Comparison of ENCODE assay signal across 17 cellular contexts in the genomic region with DNA sequence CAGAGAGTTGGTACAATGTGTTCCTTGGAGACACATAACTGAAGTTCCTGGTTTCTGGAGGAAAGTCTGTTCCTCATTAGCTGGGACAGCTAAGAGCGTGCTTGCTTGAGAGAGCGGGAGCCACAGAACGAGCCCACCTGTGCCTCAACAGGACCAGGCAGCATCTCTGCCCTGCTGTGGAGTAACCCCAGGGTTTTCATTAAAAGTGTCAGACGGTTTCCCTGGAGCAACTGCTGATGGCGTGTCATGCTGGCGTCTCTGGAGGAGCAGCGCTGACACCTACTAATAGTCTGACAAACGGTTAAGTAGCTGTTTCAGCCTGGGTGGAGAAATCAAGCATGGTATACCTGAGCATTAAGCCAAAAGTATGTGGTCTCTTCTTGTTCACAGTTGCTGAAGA.
DNase-seq lines count a peak whose midpoint lies in the region; ATAC-seq lines count a peak whose summit lies in the region.
"Had no signal": no experiment of that assay in that cellular context is flagged by ENCODE, and none has a peak within 500 bp of the region (broad histone marks: within the 10 kb centered on the region; RNA-seq: fewer than 3 reads in every experiment).

No MANE protein-coding gene starts in this region.

- H3K9me3 ChIP-seq in mesenchymal stem cell (ENCODE audit: control insufficient read depth, low read length) = no peaks in the 10 kb centered on the region
- H3K9me3 ChIP-seq: Caco-2 had no signal

- no peak overlapping the region for H3K14ac ChIP-seq in mesenchymal stem cell (ENCODE audit: low read length in 2 of 2)

- H2BK15ac ChIP-seq in mesenchymal stem cell (ENCODE audit: low read depth, poor library complexity, severe bottlenecking) = no peak overlapping the region

- no peaks in the 10 kb centered on the region for H3K27me3 ChIP-seq in mesenchymal stem cell (ENCODE audit: control insufficient read depth in 1 of 2, insufficient read depth in 1 of 2, low read length in 2 of 2)

- H3K27me3 Mint-ChIP-seq in central memory CD8-positive, alpha-beta T cell = no peaks in the 10 kb centered on the region
- H3K27me3 Mint-ChIP-seq in natural killer cell treated with Interleukin-12 subunit alpha and Interleukin-12 subunit beta and Interleukin-15 and Interleukin-18, amount 100 ng/mL, for 72 hours = no peaks in the 10 kb centered on the region
- H3K27me3 Mint-ChIP-seq: CD4-positive, alpha-beta T cell had no signal

- H3K36me3 ChIP-seq in mesenchymal stem cell (ENCODE audit: control insufficient read depth in 1 of 2, insufficient read depth in 2 of 2, low read depth in 1 of 2, low read length in 2 of 2) = peaks cover 3 to 16% of the 10 kb centered on the region in 2 experiments

- no peak overlapping the region for H3K9ac ChIP-seq in mesenchymal stem cell (ENCODE audit: low read length)

- no peaks in the 10 kb centered on the region for H3K79me1 ChIP-seq in mesenchymal stem cell (replicated peaks; ENCODE audit: low read length, poor library complexity, severe bottlenecking)

- no peak overlapping the region for H3K27ac ChIP-seq in mesenchymal stem cell (ENCODE audit: low read length, poor library complexity, severe bottlenecking)
- H3K27ac ChIP-seq: C4-2B had no signal

- no peak overlapping the region for H3K18ac ChIP-seq in mesenchymal stem cell (ENCODE audit: low read depth in 1 of 2, low read length in 2 of 2)

- no peak overlapping the region for H2AFZ ChIP-seq in mesenchymal stem cell (ENCODE audit: low read depth, low read length)

- peaks cover 6% of the 10 kb centered on the region for H3K4me1 Mint-ChIP-seq in central memory CD8-positive, alpha-beta T cell
- peaks cover 47 to 60% of the 10 kb centered on the region in 2 donors for H3K4me1 Mint-ChIP-seq in natural killer cell treated with Interleukin-12 subunit alpha and Interleukin-12 subunit beta and Interleukin-15 and Interleukin-18, amount 100 ng/mL, for 72 hours (ENCODE audit: low read depth in 2 of 2)

- 90% methylated on average over 8 of the region's 8 CpGs for WGBS in mesenchymal stem cell

- intact Hi-C loops in head of caudate nucleus (cut with DNase I) = no loop called here

- peak overlapping the region; percentile 31 for H4K8ac ChIP-seq in mesenchymal stem cell (ENCODE audit: low read length)

- no peak overlapping the region for H3K23ac ChIP-seq in mesenchymal stem cell (ENCODE audit: low read length in 2 of 2)

- H3K9me3 Mint-ChIP-seq in central memory CD8-positive, alpha-beta T cell = no peaks in the 10 kb centered on the region
- H3K9me3 Mint-ChIP-seq in natural killer cell treated with Interleukin-12 subunit alpha and Interleukin-12 subunit beta and Interleukin-15 and Interleukin-18, amount 100 ng/mL, for 72 hours = no peaks in the 10 kb centered on the region
- H3K9me3 Mint-ChIP-seq: CD4-positive, alpha-beta T cell had no signal

- no peak overlapping the region for H3K4ac ChIP-seq in mesenchymal stem cell (ENCODE audit: low read depth in 1 of 2, low read length in 2 of 2)

- H2AK5ac ChIP-seq in mesenchymal stem cell (ENCODE audit: low read length, severe bottlenecking) = no peak overlapping the region

- H2BK5ac ChIP-seq in mesenchymal stem cell (ENCODE audit: low read depth, low read length, poor library complexity, severe bottlenecking) = no peak overlapping the region

- ATAC-seq in central memory CD8-positive, alpha-beta T cell (replicated peaks; ENCODE audit: extremely low read depth, poor library complexity, severe bottlenecking) = no peak
- ATAC-seq in natural killer cell treated with Interleukin-12 subunit alpha and Interleukin-12 subunit beta and Interleukin-15 and Interleukin-18, amount 100 ng/mL, for 72 hours = peak; percentile 17 to 43
- ATAC-seq: HCT116 had no signal

- no peak overlapping the region for H3K4me3 Mint-ChIP-seq in central memory CD8-positive, alpha-beta T cell
- no peak overlapping the region for H3K4me3 Mint-ChIP-seq in natural killer cell treated with Interleukin-12 subunit alpha and Interleukin-12 subunit beta and Interleukin-15 and Interleukin-18, amount 100 ng/mL, for 72 hours
- H3K4me3 Mint-ChIP-seq: CD4-positive, alpha-beta T cell; HFFc6 had no signal

- no peak overlapping the region for H2BK120ac ChIP-seq in mesenchymal stem cell (ENCODE audit: low read depth, low read length)

- no peak overlapping the region for H4K91ac ChIP-seq in mesenchymal stem cell (ENCODE audit: low read length)

- peak overlapping the region; percentile 16 for H3K27ac Mint-ChIP-seq in central memory CD8-positive, alpha-beta T cell (ENCODE audit: low read depth)
- H3K27ac Mint-ChIP-seq in natural killer cell treated with Interleukin-12 subunit alpha and Interleukin-12 subunit beta and Interleukin-15 and Interleukin-18, amount 100 ng/mL, for 72 hours = peak overlapping the region; percentile 27 to 50
- H3K27ac Mint-ChIP-seq: CD4-positive, alpha-beta T cell; HFFc6 had no signal

- no peak for DNase-seq in central memory CD8-positive, alpha-beta T cell (ENCODE audit: low spot score in 2 of 2)
- DNase-seq in mesenchymal stem cell (no peak), head of caudate nucleus (no peak), RKO (ENCODE audit: low spot score) (no peak), DMS153 (lab: John Stamatoyannopoulos, UW) (no peak)
- DNase-seq in natural killer cell treated with Interleukin-12 subunit alpha and Interleukin-12 subunit beta and Interleukin-15 and Interleukin-18, amount 100 ng/mL, for 72 hours (ENCODE audit: low spot score) = no peak
- DNase-seq: ACHN; Caco-2; CD4-positive, alpha-beta T cell; DMS79; GF-D8; GOT3; H7; HFFc6; IMR-90 had no signal

- H3K4me3 ChIP-seq in mesenchymal stem cell (ENCODE audit: insufficient read depth in 1 of 2, low read depth in 1 of 2, low read length in 2 of 2) = no peak overlapping the region

- peaks cover 16% of the 10 kb centered on the region for H3K36me3 Mint-ChIP-seq in central memory CD8-positive, alpha-beta T cell (ENCODE audit: insufficient read depth)
- H3K36me3 Mint-ChIP-seq in natural killer cell treated with Interleukin-12 subunit alpha and Interleukin-12 subunit beta and Interleukin-15 and Interleukin-18, amount 100 ng/mL, for 72 hours = peaks cover 58% of the 10 kb centered on the region

- H3K4me1 ChIP-seq in mesenchymal stem cell (ENCODE audit: control insufficient read depth, insufficient read depth, low read depth, low read length) = no peaks in the 10 kb centered on the region
- H3K4me1 ChIP-seq: Caco-2 had no signal

- H3K4me2 ChIP-seq in mesenchymal stem cell (ENCODE audit: low read length, poor library complexity, severe bottlenecking) = no peak overlapping the region

- no peak overlapping the region for H2BK12ac ChIP-seq in mesenchymal stem cell (ENCODE audit: low read length in 2 of 2)
